ENCODE assay signal across 8 cellular contexts in the genomic region with DNA sequence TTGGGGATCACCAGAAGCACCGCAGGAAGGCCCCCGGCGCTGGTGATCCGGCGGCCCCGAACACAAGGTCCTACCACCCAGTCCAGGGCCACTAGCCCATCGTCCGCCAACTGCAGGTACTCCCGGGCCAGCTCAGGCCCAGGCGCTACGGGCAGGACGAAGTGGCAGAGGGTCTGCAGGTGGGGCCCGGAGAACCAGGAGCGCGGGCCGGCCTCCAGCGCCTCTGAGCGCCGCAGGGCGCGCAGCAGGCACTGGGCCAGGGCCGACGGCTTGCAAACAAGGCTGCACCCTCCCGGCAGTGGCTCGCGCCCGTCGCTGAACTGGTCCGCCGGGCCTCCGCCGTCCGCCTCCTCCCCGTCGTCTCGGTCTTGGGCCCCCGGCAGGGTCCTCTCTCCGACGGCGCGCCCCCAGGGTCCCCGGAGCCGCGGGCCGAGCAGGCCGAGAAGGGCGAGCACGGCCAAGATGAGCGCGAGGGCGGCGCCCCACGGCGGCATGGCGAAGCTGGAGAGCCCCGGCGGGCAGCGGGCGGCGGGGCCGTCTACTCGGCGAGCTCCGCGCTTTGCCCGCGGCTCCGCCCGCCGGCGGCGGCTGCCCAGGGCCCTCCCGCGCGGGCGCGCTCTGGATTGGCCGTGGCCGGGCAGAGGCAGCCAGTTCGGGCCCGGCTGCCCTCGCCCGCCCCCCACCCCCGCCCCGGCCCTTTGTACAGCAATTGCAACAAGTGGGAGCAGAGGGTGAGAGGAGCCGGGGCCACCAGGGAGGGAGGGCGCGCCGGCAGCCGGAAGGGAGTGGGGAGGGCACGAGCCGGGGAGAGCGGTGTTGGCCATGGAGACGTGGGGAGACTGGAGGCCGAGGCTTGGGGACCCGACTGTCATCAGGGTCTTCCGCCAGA. TPM values are rescaled to one million over a fixed set of nuclear protein-coding genes. Genes with fewer than 3 reads are reported as not detected.
A peak's percentile ranks its signal among the peaks of the same experiment; 100 is the strongest.
DNase-seq lines count a peak whose midpoint lies in the region; TF ChIP-seq lines count a peak whose summit lies in the region.

TSS of gene ABHD15 (minus strand) at position 565 of the 889 bp plus-strand sequence. CDS start at position 494, 71 bp downstream.

- POLR2A ChIA-PET in RWPE1 (lab: Yijun Ruan, JAX; ENCODE audit: low non-redundant PET) = interaction anchor here (1.0 kb wide), 1 partner anchor 175 kb away, joined by 4 read pairs; no protein-coding TSS in a partner anchor

- peak within 1 kb of the TSS; percentile 98 for H3K27ac ChIP-seq in RWPE1

- no peaks in the 10 kb centered on the region for H3K9me3 ChIP-seq in neuron (ENCODE audit: low read length)

- H3K27me3 ChIP-seq in neuron (ENCODE audit: insufficient read depth, low read length) = no peaks in the 10 kb centered on the region

- H3K4me3 ChIP-seq in neuron (ENCODE audit: low read length) = peak within 1 kb of the TSS; percentile 84

- peak within 1 kb of the TSS; percentile 83 for H2AFZ ChIP-seq in neuron (ENCODE audit: low read depth, low read length)

- H3K36me3 ChIP-seq in neuron (ENCODE audit: insufficient read depth, low read length) = peaks cover 16% of the 10 kb centered on the region

- peak; percentile 61 for DNase-seq in NK-92 treated with Interleukin-12 subunit alpha and Interleukin-12 subunit beta, amount 100 ng/mL, for 24 hours (lab: John Stamatoyannopoulos, UW)
- no peak for DNase-seq in NK-92 (lab: John Stamatoyannopoulos, UW; ENCODE audit: unreplicated experiment)
- DNase-seq in HT1080 (ENCODE audit: low read depth) = peak; percentile 41
- peak; percentile 77 for DNase-seq in RWPE1 (ENCODE audit: low spot score)
- peak; percentile 64 for DNase-seq in activated naive CD4-positive, alpha-beta T cell treated with Interleukin-2 at 50 U/mL for 16 hours
- DNase-seq in germinal center (ENCODE audit: low spot score) = peak; percentile 77
- no peak for DNase-seq in NCI-H2107 treated with DMSO at 0.1 percent for 48 hours (lab: John Stamatoyannopoulos, UW; ENCODE audit: unreplicated experiment)

- H3K4me1 ChIP-seq in neuron (ENCODE audit: insufficient read depth, low read length) = peaks cover 8% of the 10 kb centered on the region

- TF ChIP-seq CTCF in RWPE1 (conservative IDR thresholded peaks at IDR 0.05; ENCODE audit: low read depth) = no peak

- CTCF ChIA-PET in RWPE1 (lab: Yijun Ruan, JAX) = interaction anchor here (0.6 to 1.5 kb wide), 5 partner anchors 22 to 197 kb away, joined by 3 to 7 read pairs (median 3); partner anchors contain the start of gene ANKRD13B

RNA-seq across cellular contexts. Expression of gene ABHD15, which starts in this region (rescaled TPM):
- 6.3 and 6.4 TPM in 2 replicates for total RNA-seq in HT1080 (2014; rRNA removed; shearing (Covaris generic))
- polyA plus RNA-seq in HT1080 (2015; cell fraction: cytosol; rRNA removed) = 5.8 and 6.0 TPM in 2 replicates
- polyA plus RNA-seq in HT1080 (2015; cell fraction: nucleus; rRNA removed) = 4.7 and 5.3 TPM in 2 replicates

Comparison
In these comparisons a context has a peak if more than half of its experiments do, and no peak if none do; other contexts are left out.
1. DNase-seq: peak in NK-92 treated with Interleukin-12 subunit alpha and Interleukin-12 subunit beta, amount 100 ng/mL, for 24 hours (single experiment), HT1080 (single experiment), RWPE1 (single experiment), activated naive CD4-positive, alpha-beta T cell treated with Interleukin-2 at 50 U/mL for 16 hours (single experiment) and germinal center (single experiment); none in NK-92 (single experiment) and NCI-H2107 treated with DMSO at 0.1 percent for 48 hours (single experiment).